ENCODE assay signal across 8 cellular contexts in the genomic region with DNA sequence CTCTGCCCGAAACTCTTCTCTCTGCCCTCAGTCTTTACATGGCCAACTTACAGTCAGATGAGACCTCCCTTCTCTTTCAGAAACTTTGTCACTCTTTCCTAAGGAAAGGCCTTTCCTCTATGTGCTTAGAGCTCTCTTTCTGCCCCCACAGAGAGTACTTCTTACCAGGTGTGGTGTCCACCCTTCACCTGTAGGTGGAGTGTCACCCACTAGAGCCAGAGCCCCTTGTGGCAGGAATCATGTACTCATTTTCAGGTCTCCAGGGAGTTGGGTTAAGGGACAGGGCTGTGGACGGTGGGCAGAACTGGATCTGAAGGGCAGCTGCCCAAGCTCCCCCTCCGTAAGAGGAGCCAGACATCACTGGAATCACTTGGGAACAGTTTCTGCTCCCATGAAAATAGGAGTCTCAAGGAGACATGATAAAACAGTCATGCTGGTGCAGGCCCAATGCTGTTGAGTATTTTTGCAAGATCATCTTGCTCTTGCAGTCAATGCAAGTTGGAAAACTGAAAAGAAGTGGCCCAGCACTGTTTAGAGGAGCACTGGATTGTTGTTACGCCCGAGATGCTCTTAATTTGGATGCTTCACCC.
A peak's percentile ranks its signal among the peaks of the same experiment; 100 is the strongest.
DNase-seq lines count a peak whose midpoint lies in the region; ATAC-seq and TF ChIP-seq lines count a peak whose summit lies in the region.

No MANE protein-coding gene starts in this region.

- intact Hi-C loops in psoas muscle (cut with DNase I) = no loop called here

- WGBS in psoas muscle, 3 donors = 75 to 81% (median 80%) methylated on average over 5 of the region's 5 CpGs

- TF ChIP-seq CTCF in AG04449 (IDR thresholded peaks at IDR 0.05; ENCODE audit: insufficient read depth, low read length, missing control alignments) = peak; percentile 49
- peak; percentile 22 for TF ChIP-seq CTCF in cardiac fibroblast (IDR thresholded peaks at IDR 0.05; ENCODE audit: low read depth, low read length)
- peak; percentile 19 for TF ChIP-seq CTCF in psoas muscle (IDR thresholded peaks at IDR 0.05)

- CTCF ChIA-PET in AG04449 (lab: Yijun Ruan, JAX) = no interaction called here

- no peaks in the 10 kb centered on the region for H3K9me3 ChIP-seq in psoas muscle

- H3K4me3 ChIP-seq in AG04449 (ENCODE audit: low read depth, low read length) (no peak overlapping the region), cardiac fibroblast (replicated peaks in 1 of 2; ENCODE audit: low read depth in 2 of 2, low read length in 2 of 2) (no peak overlapping the region), psoas muscle (no peak overlapping the region)

- no peaks in the 10 kb centered on the region for H3K36me3 ChIP-seq in psoas muscle (ENCODE audit: insufficient read depth in 1 of 2, low read depth in 1 of 2)

- H3K27me3 ChIP-seq in psoas muscle (ENCODE audit: insufficient read depth in 3 of 3, low read length in 2 of 3) = no peaks in the 10 kb centered on the region

- no peak overlapping the region for H3K27ac ChIP-seq in psoas muscle

- H3K4me1 ChIP-seq in psoas muscle = no peaks in the 10 kb centered on the region

- POLR2A ChIA-PET in AG04449 (lab: Yijun Ruan, JAX) = no interaction called here

- DNase-seq in AG04449 (ENCODE audit: low read depth, low spot score) (no peak), NCI-H1048 (lab: John Stamatoyannopoulos, UW) (peak; percentile 2), cardiac fibroblast (ENCODE audit: low read depth in 2 of 2) (peak in 1 of 2 donors; percentile 3), psoas muscle (no peak), MV-4-11 (lab: John Stamatoyannopoulos, UW) (no peak), dedifferentiated amniotic fluid mesenchymal stem cell (ENCODE audit: extremely low spot score) (no peak)

- peak; percentile 94 for ATAC-seq in GM18511 (IDR thresholded peaks at IDR 0.05; ENCODE audit: unreplicated experiment)
- peak; percentile 85 for ATAC-seq in HG02763 (IDR thresholded peaks at IDR 0.05; ENCODE audit: unreplicated experiment)
- ATAC-seq in psoas muscle = no peak

Comparison
In these comparisons a context has a peak if more than half of its experiments do, and no peak if none do; other contexts are left out.
1. ATAC-seq: peak in GM18511 (single experiment) and HG02763 (single experiment); none in psoas muscle (0 of 4).
2. Peak in every context shown above with its lines, with median percentiles within 50 percentile points of each other: CTCF ChIP-seq.